ENCODE assay signal across 10 cellular contexts in genomic region chr13:114128348-114128623, GRCh38. TPM values are rescaled to one million over a fixed set of nuclear protein-coding genes. Genes with fewer than 3 reads are reported as not detected.
DNase-seq lines count a peak whose midpoint lies in the region; ATAC-seq, FAIRE-seq and TF ChIP-seq lines count a peak whose summit lies in the region.
"Had no signal": no experiment of that assay in that cellular context is flagged by ENCODE, and none has a peak within 500 bp of the region (broad histone marks: within the 10 kb centered on the region; RNA-seq: fewer than 3 reads in every experiment).

No MANE protein-coding gene starts in this region.

- intact Hi-C loops in activated CD4-positive, alpha-beta T cell treated with anti-CD3 and anti-CD28 coated beads for 36 hours (cut with DNase I, micrococcal nuclease): loop anchor here in 1 of 2 experiments (5.0 kb wide), 1 partner anchor 1441 kb away; no protein-coding TSS in a partner anchor
- intact Hi-C loops in activated T-helper 1 cell treated with anti-CD3 and anti-CD28 coated beads, Interleukin-12 subunit alpha, Interleukin-12 subunit beta, Interleukin-2, Interleukin-4 antibody, amounts not matched to agents 30 ng/mL and 10 ng/mL and 1 ng/mL, durations not matched to agents 14 hours and 24 hours and 36 hours (cut with micrococcal nuclease): loop anchor here (2.0 to 5.0 kb wide), 4 partner anchors 17 to 311 kb away; partner anchors contain the start of gene CDC16
- intact Hi-C loops in PC-9 (cut with micrococcal nuclease; ENCODE audit: unreplicated experiment): no loop called here

- H3K4me1 ChIP-seq in PC-9 (replicated peaks; ENCODE audit: insufficient read depth): peaks cover 16% of the 10 kb centered on the region

- FAIRE-seq in frontal cortex (lab: Jason Lieb, UNC): no peak
- FAIRE-seq: A204.1 had no signal

- H3K4me3 ChIP-seq in kidney epithelial cell (ENCODE audit: low read depth, low read length) (peak overlapping the region; percentile 18), PC-9 (no peak overlapping the region)
- H3K4me3 ChIP-seq: MG63 had no signal

- H3K27me3 ChIP-seq in kidney epithelial cell (ENCODE audit: control insufficient read depth, insufficient read depth, low read length): no peaks in the 10 kb centered on the region
- no peaks in the 10 kb centered on the region for H3K27me3 ChIP-seq in PC-9 (ENCODE audit: insufficient read depth, low read depth)
- H3K27me3 ChIP-seq: MG63 had no signal

- peaks cover 69% of the 10 kb centered on the region for H3K4me1 Mint-ChIP-seq in activated CD4-positive, alpha-beta T cell treated with anti-CD3 and anti-CD28 coated beads for 36 hours
- H3K4me1 Mint-ChIP-seq in activated T-helper 1 cell treated with anti-CD3 and anti-CD28 coated beads, Interleukin-12 subunit alpha, Interleukin-12 subunit beta, Interleukin-2, Interleukin-4 antibody, amounts not matched to agents 30 ng/mL and 10 ng/mL and 1 ng/mL, durations not matched to agents 14 hours and 24 hours and 36 hours (ENCODE audit: low read depth): peaks cover 66% of the 10 kb centered on the region
- peaks cover 74% of the 10 kb centered on the region for H3K4me1 Mint-ChIP-seq in stimulated activated naive CD8-positive, alpha-beta T cell treated with anti-CD3 and anti-CD28 coated beads, Interleukin-15, amount 100 ng/mL, for 72 hours

- H3K9me3 Mint-ChIP-seq in activated CD4-positive, alpha-beta T cell treated with anti-CD3 and anti-CD28 coated beads for 36 hours (ENCODE audit: low read depth): peaks cover 7% of the 10 kb centered on the region
- peaks cover 7% of the 10 kb centered on the region for H3K9me3 Mint-ChIP-seq in activated T-helper 1 cell treated with anti-CD3 and anti-CD28 coated beads, Interleukin-12 subunit alpha, Interleukin-12 subunit beta, Interleukin-2, Interleukin-4 antibody, amounts not matched to agents 30 ng/mL and 10 ng/mL and 1 ng/mL, durations not matched to agents 14 hours and 24 hours and 36 hours
- peaks cover 10 to 18% of the 10 kb centered on the region in 2 donors for H3K9me3 Mint-ChIP-seq in stimulated activated naive CD8-positive, alpha-beta T cell treated with anti-CD3 and anti-CD28 coated beads, Interleukin-15, amount 100 ng/mL, for 72 hours

- DNase-seq in activated CD4-positive, alpha-beta T cell treated with anti-CD3 and anti-CD28 coated beads for 36 hours: no peak
- no peak for DNase-seq in activated CD4-positive, alpha-beta T cell treated with anti-CD3 and anti-CD28 coated beads for 4 hours
- no peak for DNase-seq in activated T-helper 1 cell treated with anti-CD3 and anti-CD28 coated beads, Interleukin-12 subunit alpha, Interleukin-12 subunit beta, Interleukin-2, Interleukin-4 antibody, amounts not matched to agents 30 ng/mL and 10 ng/mL and 1 ng/mL, durations not matched to agents 14 hours and 24 hours and 36 hours (ENCODE audit: low spot score)
- DNase-seq in kidney epithelial cell (ENCODE audit: low read depth) (no peak), MV-4-11 (lab: John Stamatoyannopoulos, UW) (no peak), PC-9 (no peak), frontal cortex (ENCODE audit: low spot score in 2 of 2) (no peak)
- no peak for DNase-seq in stimulated activated naive CD8-positive, alpha-beta T cell treated with anti-CD3 and anti-CD28 coated beads, Interleukin-15, amount 100 ng/mL, for 72 hours
- DNase-seq: MG63 had no signal

- H3K4me2 ChIP-seq in PC-9: no peak overlapping the region

- no peaks in the 10 kb centered on the region for H3K9me3 ChIP-seq in PC-9 (ENCODE audit: insufficient read depth, low read depth)
- H3K9me3 ChIP-seq: MG63 had no signal

- no peak overlapping the region for H2AFZ ChIP-seq in PC-9

- H4K20me1 ChIP-seq in PC-9 (ENCODE audit: insufficient read depth): no peaks in the 10 kb centered on the region

- CTCF ChIA-PET in activated CD4-positive, alpha-beta T cell treated with anti-CD3 and anti-CD28 coated beads for 36 hours (lab: Charles Lee): interaction anchor here (0.6 to 1.7 kb wide), 3 partner anchors 19 to 65 kb away, joined by 3 to 6 read pairs (median 4); no protein-coding TSS in a partner anchor
- CTCF ChIA-PET in PC-9 (lab: Charles Lee): no interaction called here

- H3K36me3 ChIP-seq in kidney epithelial cell (ENCODE audit: control insufficient read depth, insufficient read depth, low read length): no peaks in the 10 kb centered on the region
- H3K36me3 ChIP-seq in PC-9 (ENCODE audit: low read depth): no peaks in the 10 kb centered on the region

- peak overlapping the region; percentile 100 for H3K4me3 Mint-ChIP-seq in activated CD4-positive, alpha-beta T cell treated with anti-CD3 and anti-CD28 coated beads for 36 hours
- H3K4me3 Mint-ChIP-seq in activated T-helper 1 cell treated with anti-CD3 and anti-CD28 coated beads, Interleukin-12 subunit alpha, Interleukin-12 subunit beta, Interleukin-2, Interleukin-4 antibody, amounts not matched to agents 30 ng/mL and 10 ng/mL and 1 ng/mL, durations not matched to agents 14 hours and 24 hours and 36 hours: peak overlapping the region; percentile 98
- peak overlapping the region; percentile 98 to 100 for H3K4me3 Mint-ChIP-seq in stimulated activated naive CD8-positive, alpha-beta T cell treated with anti-CD3 and anti-CD28 coated beads, Interleukin-15, amount 100 ng/mL, for 72 hours

- H3K27me3 Mint-ChIP-seq in activated CD4-positive, alpha-beta T cell treated with anti-CD3 and anti-CD28 coated beads for 36 hours: no peaks in the 10 kb centered on the region
- H3K27me3 Mint-ChIP-seq in activated T-helper 1 cell treated with anti-CD3 and anti-CD28 coated beads, Interleukin-12 subunit alpha, Interleukin-12 subunit beta, Interleukin-2, Interleukin-4 antibody, amounts not matched to agents 30 ng/mL and 10 ng/mL and 1 ng/mL, durations not matched to agents 14 hours and 24 hours and 36 hours (ENCODE audit: insufficient read depth): peaks cover 2% of the 10 kb centered on the region
- no peaks in the 10 kb centered on the region for H3K27me3 Mint-ChIP-seq in stimulated activated naive CD8-positive, alpha-beta T cell treated with anti-CD3 and anti-CD28 coated beads, Interleukin-15, amount 100 ng/mL, for 72 hours

- ATAC-seq in activated CD4-positive, alpha-beta T cell treated with anti-CD3 and anti-CD28 coated beads for 36 hours: no peak
- no peak for ATAC-seq in stimulated activated naive CD8-positive, alpha-beta T cell treated with anti-CD3 and anti-CD28 coated beads, Interleukin-15, amount 100 ng/mL, for 72 hours

- H3K79me2 ChIP-seq in PC-9 (ENCODE audit: low read depth): peaks cover 21% of the 10 kb centered on the region

- BruUV-seq in PC-9 (replicated peaks; lab: Mats Ljungman, UMichigan): no TSS peak

- H3K36me3 Mint-ChIP-seq in activated CD4-positive, alpha-beta T cell treated with anti-CD3 and anti-CD28 coated beads for 36 hours (ENCODE audit: low read depth): peaks cover 36% of the 10 kb centered on the region
- peaks cover 40% of the 10 kb centered on the region for H3K36me3 Mint-ChIP-seq in activated T-helper 1 cell treated with anti-CD3 and anti-CD28 coated beads, Interleukin-12 subunit alpha, Interleukin-12 subunit beta, Interleukin-2, Interleukin-4 antibody, amounts not matched to agents 30 ng/mL and 10 ng/mL and 1 ng/mL, durations not matched to agents 14 hours and 24 hours and 36 hours (ENCODE audit: low read depth)

- no peaks in the 10 kb centered on the region for H3F3A ChIP-seq in PC-9 (ENCODE audit: insufficient read depth, low read depth)

- TF ChIP-seq CTCF in kidney epithelial cell (IDR thresholded peaks at IDR 0.05; ENCODE audit: insufficient read depth, low read length, poor library complexity, severe bottlenecking) (no peak), PC-9 (conservative IDR thresholded peaks at IDR 0.05) (no peak)

- POLR2A ChIA-PET in activated CD4-positive, alpha-beta T cell treated with anti-CD3 and anti-CD28 coated beads for 36 hours (lab: Charles Lee): interaction anchor here (0.7 to 1.0 kb wide), 2 partner anchors 17 to 318 kb away, joined by 3 read pairs; no protein-coding TSS in a partner anchor
- POLR2A ChIA-PET in PC-9 (lab: Charles Lee; ENCODE audit: unreplicated experiment): interaction anchor here (0.6 kb wide), 1 partner anchor 186 kb away, joined by 5 read pairs; no protein-coding TSS in a partner anchor

- H3K9me2 ChIP-seq in PC-9 (ENCODE audit: insufficient read depth): no peaks in the 10 kb centered on the region

- no peak overlapping the region for H3K27ac ChIP-seq in PC-9

- H3K27ac Mint-ChIP-seq in activated CD4-positive, alpha-beta T cell treated with anti-CD3 and anti-CD28 coated beads for 36 hours: peak overlapping the region; percentile 95
- H3K27ac Mint-ChIP-seq in activated T-helper 1 cell treated with anti-CD3 and anti-CD28 coated beads, Interleukin-12 subunit alpha, Interleukin-12 subunit beta, Interleukin-2, Interleukin-4 antibody, amounts not matched to agents 30 ng/mL and 10 ng/mL and 1 ng/mL, durations not matched to agents 14 hours and 24 hours and 36 hours: peak overlapping the region; percentile 79
- peak overlapping the region; percentile 92 to 93 for H3K27ac Mint-ChIP-seq in stimulated activated naive CD8-positive, alpha-beta T cell treated with anti-CD3 and anti-CD28 coated beads, Interleukin-15, amount 100 ng/mL, for 72 hours

RNA-seq across cellular contexts. Expression of gene RASA3, which starts 4.1 kb away (rescaled TPM):
- 10 to 100 TPM; 33.0 to 34.7 TPM for total RNA-seq in activated CD4-positive, alpha-beta T cell treated with anti-CD3 and anti-CD28 coated beads for 36 hours
- total RNA-seq in activated T-helper 1 cell treated with anti-CD3 and anti-CD28 coated beads, Interleukin-12 subunit alpha, Interleukin-12 subunit beta, Interleukin-2, Interleukin-4 antibody, amounts not matched to agents 30 ng/mL and 10 ng/mL and 1 ng/mL, durations not matched to agents 14 hours and 24 hours and 36 hours: 22.9 and 23.5 TPM in 2 replicates
- total RNA-seq in kidney epithelial cell: 25.4 and 27.0 TPM in 2 replicates
- 9.7 and 10.0 TPM in 2 replicates for total RNA-seq in PC-9 (2021)
- total RNA-seq in frontal cortex: 12.6 TPM

RNA-seq across cellular contexts. Expression of gene CFAP97D2, which starts 50.8 kb away (rescaled TPM):
- total RNA-seq in activated CD4-positive, alpha-beta T cell treated with anti-CD3 and anti-CD28 coated beads for 36 hours: not detected
- not detected in 2 replicates for total RNA-seq in activated T-helper 1 cell treated with anti-CD3 and anti-CD28 coated beads, Interleukin-12 subunit alpha, Interleukin-12 subunit beta, Interleukin-2, Interleukin-4 antibody, amounts not matched to agents 30 ng/mL and 10 ng/mL and 1 ng/mL, durations not matched to agents 14 hours and 24 hours and 36 hours
- total RNA-seq in kidney epithelial cell: not detected in 2 replicates
- total RNA-seq in PC-9 (2021): not detected in 2 replicates
- total RNA-seq in frontal cortex: not detected
